In the genomic region with DNA sequence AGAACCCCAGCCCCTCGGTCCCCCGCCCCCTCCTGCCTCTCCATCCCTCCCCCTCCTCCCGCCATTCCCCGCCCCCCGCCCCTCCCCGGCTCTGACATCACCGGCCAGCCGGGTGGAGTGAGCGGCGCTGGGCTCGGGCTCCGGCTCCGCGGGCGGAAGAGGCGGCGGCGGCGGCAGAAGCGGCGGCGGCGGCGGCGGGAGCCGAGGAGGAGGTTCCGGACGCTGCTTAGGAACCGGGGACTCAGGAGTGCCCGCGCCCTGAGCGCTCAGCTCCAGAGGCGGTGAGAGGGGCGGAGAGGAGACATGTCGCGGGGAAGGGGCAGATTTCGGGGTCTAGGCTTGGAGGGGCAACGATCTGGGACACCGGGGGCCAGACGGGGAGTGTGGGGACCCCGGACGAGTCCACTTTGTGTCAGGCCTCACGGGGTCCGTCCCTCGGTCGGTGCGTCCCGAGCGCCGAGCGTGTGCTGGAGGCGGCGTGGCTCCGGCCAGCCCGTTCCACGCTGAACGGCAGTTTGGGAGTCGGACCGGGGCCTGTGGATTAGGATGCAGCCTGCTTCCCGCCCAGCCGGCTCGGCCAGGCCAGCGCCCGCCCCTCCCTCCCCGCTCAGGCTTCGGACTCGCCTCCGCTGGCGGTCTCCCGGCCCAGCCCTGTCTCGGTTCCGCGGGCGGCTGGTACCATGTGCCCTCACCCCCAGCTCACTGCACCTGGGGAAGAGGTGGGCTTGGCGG, we compare ENCODE assay signal across 8 cellular contexts. TPM values are rescaled to one million over a fixed set of nuclear protein-coding genes. Genes with fewer than 3 reads are reported as not detected.
A peak's percentile ranks its signal among the peaks of the same experiment; 100 is the strongest.
DNase-seq lines count a peak whose midpoint lies in the region; ATAC-seq lines count a peak whose summit lies in the region.

A gene with protein sequence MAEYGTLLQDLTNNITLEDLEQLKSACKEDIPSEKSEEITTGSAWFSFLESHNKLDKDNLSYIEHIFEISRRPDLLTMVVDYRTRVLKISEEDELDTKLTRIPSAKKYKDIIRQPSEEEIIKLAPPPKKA (plus strand): TSS at position 143 of the 732 bp plus-strand sequence. CDS start 6,161 bp downstream, outside the sequence.

- peak within 1 kb of the TSS; percentile 97 for H3K14ac ChIP-seq in neuronal stem cell (ENCODE audit: low read length)

- peak within 1 kb of the TSS; percentile 97 for H3K4me2 ChIP-seq in neuronal stem cell (ENCODE audit: insufficient read depth, low read length, poor library complexity, severe bottlenecking)

- H2AK5ac ChIP-seq in neuronal stem cell (ENCODE audit: low read depth, low read length) = peak within 1 kb of the TSS; percentile 79

- no peak within 1 kb of the TSS for H4K91ac ChIP-seq in neuronal stem cell (ENCODE audit: low read depth, low read length, poor library complexity)

- H3K4me1 ChIP-seq in SJCRH30 (peaks cover 33% of the 10 kb centered on the region), neuronal stem cell (ENCODE audit: control insufficient read depth in 2 of 2, insufficient read depth in 1 of 2, low read depth in 1 of 2, low read length in 2 of 2) (peaks cover 44 to 46% of the 10 kb centered on the region in 2 donors)

- H3K4me3 ChIP-seq in SJCRH30 = peak within 1 kb of the TSS; percentile 99
- peak within 1 kb of the TSS; percentile 94 to 98 for H3K4me3 ChIP-seq in neuronal stem cell (ENCODE audit: low read length in 2 of 2)

- WGBS in neuronal stem cell (ENCODE audit: extremely low coverage in 2 of 2, insufficient read length in 2 of 2, insufficient replicate concordance in 1 of 2), 2 donors = no CpG with 5 or more reads among the region's 75 CpGs

- peak within 1 kb of the TSS; percentile 94 for H2AFZ ChIP-seq in neuronal stem cell (ENCODE audit: low read length)

- peak within 1 kb of the TSS; percentile 82 for H3K23ac ChIP-seq in neuronal stem cell (ENCODE audit: low read depth, low read length, poor library complexity)

- peak within 1 kb of the TSS; percentile 98 for H3K18ac ChIP-seq in neuronal stem cell (ENCODE audit: low read length)

- H2BK5ac ChIP-seq in neuronal stem cell (ENCODE audit: low read length) = peak within 1 kb of the TSS; percentile 88

- peaks cover 8% of the 10 kb centered on the region for H3K79me1 ChIP-seq in neuronal stem cell (ENCODE audit: low read depth, low read length)

- peak within 1 kb of the TSS; percentile 99 for H3K9ac ChIP-seq in neuronal stem cell (ENCODE audit: low read depth, low read length, poor library complexity)

- H3K9me3 ChIP-seq in SJCRH30 (replicated peaks) = no peaks in the 10 kb centered on the region
- H3K9me3 ChIP-seq in neuronal stem cell (replicated peaks in 1 of 2; ENCODE audit: control insufficient read depth in 2 of 2, insufficient read depth in 1 of 2, low read depth in 1 of 2, low read length in 2 of 2) = no peaks in the 10 kb centered on the region

- H3K36me3 ChIP-seq in SJCRH30 (peaks cover 20% of the 10 kb centered on the region), neuronal stem cell (replicated peaks in 1 of 2; ENCODE audit: control insufficient read depth in 2 of 2, insufficient read depth in 2 of 2, low read length in 2 of 2) (peaks cover 16 to 33% of the 10 kb centered on the region in 2 donors)

- peak within 1 kb of the TSS; percentile 37 for H2BK120ac ChIP-seq in neuronal stem cell (ENCODE audit: low read depth, low read length)

- DNase-seq in AG08396 (ENCODE audit: low spot score) (peak; percentile 90), SJCRH30 (peak; percentile 69 to 76), foreskin melanocyte (peak; percentile 29), neuronal stem cell (ENCODE audit: low spot score) (peak; percentile 67), stromal cell of bone marrow (ENCODE audit: low read depth) (peak; percentile 44)
- peak; percentile 53 for DNase-seq in activated gamma-delta T cell treated with anti-CD3 and anti-CD28 coated beads, Interleukin-2, amount 50 U/mL, for 16 hours (ENCODE audit: low read depth)

- peak within 1 kb of the TSS; percentile 96 for H2BK15ac ChIP-seq in neuronal stem cell (ENCODE audit: low read length)

- no peak within 1 kb of the TSS for H4K8ac ChIP-seq in neuronal stem cell (ENCODE audit: low read depth, low read length)

- ATAC-seq in GM18861 (IDR thresholded peaks at IDR 0.05; ENCODE audit: unreplicated experiment) = peak; percentile 1
- peak; percentile 41 for ATAC-seq in HG03520 (IDR thresholded peaks at IDR 0.05; ENCODE audit: unreplicated experiment)

- H3K27ac ChIP-seq in SJCRH30 = peak within 1 kb of the TSS; percentile 89
- peak within 1 kb of the TSS; percentile 44 for H3K27ac ChIP-seq in neuronal stem cell (replicated peaks; ENCODE audit: low read length)

- peak within 1 kb of the TSS; percentile 52 for H2BK12ac ChIP-seq in neuronal stem cell (ENCODE audit: low read length)

- no peak within 1 kb of the TSS for H3K4ac ChIP-seq in neuronal stem cell (ENCODE audit: low read length)

- no peaks in the 10 kb centered on the region for H3K27me3 ChIP-seq in SJCRH30
- H3K27me3 ChIP-seq in neuronal stem cell (ENCODE audit: control insufficient read depth in 3 of 3, insufficient read depth in 3 of 3, low read depth in 1 of 3, low read length in 3 of 3) = no peaks in the 10 kb centered on the region

RNA-seq across cellular contexts. Expression of the gene that starts here (rescaled TPM):
- 92.7 and 97.9 TPM in 2 replicates for total RNA-seq in SJCRH30 (2014; rRNA removed; shearing (Covaris generic))
- polyA plus RNA-seq in neuronal stem cell (2013, experiment 1 of 2) = 162 TPM
- polyA plus RNA-seq in neuronal stem cell (2013, experiment 2 of 2) = 156 TPM

Comparison
In these comparisons a context has a peak if more than half of its experiments do, and no peak if none do; other contexts are left out.
1. Peak in every context shown above with its lines: DNase-seq, ATAC-seq, H3K4me3 ChIP-seq and H3K27ac ChIP-seq.
2. DNase-seq: peak in every context shown above with its lines; median percentile 90 in AG08396; 72 in SJCRH30; 67 in neuronal stem cell; 53 in activated gamma-delta T cell treated with anti-CD3 and anti-CD28 coated beads, Interleukin-2, amount 50 U/mL, for 16 hours; 44 in stromal cell of bone marrow; 29 in foreskin melanocyte.